In genomic region chr3:11602886-11603285, GRCh38 we compare ENCODE assay signal across 12 cellular contexts. TPM values are rescaled to one million over a fixed set of nuclear protein-coding genes. Genes with fewer than 3 reads are reported as not detected.
DNase-seq lines count a peak whose midpoint lies in the region; ATAC-seq and TF ChIP-seq lines count a peak whose summit lies in the region.
"Had no signal": no experiment of that assay in that cellular context is flagged by ENCODE, and none has a peak within 500 bp of the region (broad histone marks: within the 10 kb centered on the region; RNA-seq: fewer than 3 reads in every experiment).

No MANE protein-coding gene starts in this region.

- TF ChIP-seq POLR2A in gastroesophageal sphincter (IDR thresholded peaks at IDR 0.05), result no peak

- no peak for TF ChIP-seq CTCF in GM13977 (IDR thresholded peaks at IDR 0.05; ENCODE audit: extremely low read depth, insufficient read depth, missing control alignments)
- no peak for TF ChIP-seq CTCF in gastroesophageal sphincter (IDR thresholded peaks at IDR 0.05)
- no peak for TF ChIP-seq CTCF in smooth muscle cell (IDR thresholded peaks at IDR 0.05; ENCODE audit: borderline replicate concordance, insufficient read depth, poor library complexity, severe bottlenecking)

- peaks cover 78% of the 10 kb centered on the region for H3K79me2 ChIP-seq in smooth muscle cell (ENCODE audit: low read depth)

- DNase-seq in GM13977 (ENCODE audit: low spot score) (peak; percentile 52), SJSA1 (ENCODE audit: low read depth in 1 of 2, low spot score in 2 of 2) (no peak), smooth muscle cell (lab: John Stamatoyannopoulos, UW; ENCODE audit: unreplicated experiment) (no peak), globus pallidus (ENCODE audit: low spot score) (no peak)
- no peak for DNase-seq in activated CD4-positive, alpha-beta T cell treated with anti-CD3 and anti-CD28 coated beads for 4 hours
- DNase-seq: foreskin keratinocyte, WERI-Rb-1 had no signal

- no peaks in the 10 kb centered on the region for H3K27me3 ChIP-seq in SJSA1 (replicated peaks)
- H3K27me3 ChIP-seq in gastroesophageal sphincter, result no peaks in the 10 kb centered on the region
- H3K27me3 ChIP-seq in smooth muscle cell (ENCODE audit: low read depth), result no peaks in the 10 kb centered on the region
- H3K27me3 ChIP-seq: foreskin keratinocyte had no signal

- TF ChIP-seq EP300 in gastroesophageal sphincter (IDR thresholded peaks at IDR 0.05), result no peak

- peaks cover 11% of the 10 kb centered on the region for H4K20me1 ChIP-seq in smooth muscle cell (ENCODE audit: low read depth)

- H3K27ac ChIP-seq in SJSA1, result peak overlapping the region; percentile 86
- peak overlapping the region; percentile 86 to 93 (median 90) for H3K27ac ChIP-seq in gastroesophageal sphincter
- H3K27ac ChIP-seq in smooth muscle cell (ENCODE audit: low read depth), result peak overlapping the region; percentile 98
- H3K27ac ChIP-seq: foreskin keratinocyte, WERI-Rb-1 had no signal

- peak overlapping the region; percentile 89 for H3K9ac ChIP-seq in smooth muscle cell (ENCODE audit: low read depth)

- H3K9me3 ChIP-seq in SJSA1 (replicated peaks) (no peaks in the 10 kb centered on the region), gastroesophageal sphincter (no peaks in the 10 kb centered on the region), smooth muscle cell (replicated peaks; ENCODE audit: low read depth) (no peaks in the 10 kb centered on the region)

- H2AFZ ChIP-seq in smooth muscle cell (ENCODE audit: low read depth), result no peak overlapping the region

- H3F3A ChIP-seq in smooth muscle cell (ENCODE audit: low read depth), result peaks cover 44% of the 10 kb centered on the region

- H3K4me2 ChIP-seq in smooth muscle cell, result peak overlapping the region; percentile 67

- H3K4me3 ChIP-seq in SJSA1 (no peak overlapping the region), gastroesophageal sphincter (no peak overlapping the region), smooth muscle cell (no peak overlapping the region)

- WGBS in gastroesophageal sphincter (ENCODE audit: low coverage in 1 of 2), 2 donors, result 70 to 83% methylated on average over 3 of the region's 3 CpGs
- 91% methylated on average over 3 of the region's 3 CpGs for WGBS in smooth muscle cell (ENCODE audit: low lambda C conversion rate)

- in situ Hi-C loops in GM13977 (cut with MboI; ENCODE audit: low pct_unique_long_range_greater_than_20kb, low sequenced_read_pairs, unreplicated experiment), result no loop called here

- peaks cover 27% of the 10 kb centered on the region for H3K36me3 ChIP-seq in SJSA1
- peaks cover 0 to 4% of the 10 kb centered on the region in 2 donors for H3K36me3 ChIP-seq in gastroesophageal sphincter
- no peaks in the 10 kb centered on the region for H3K36me3 ChIP-seq in smooth muscle cell (ENCODE audit: low read depth)

- H3K4me1 ChIP-seq in SJSA1 (replicated peaks) (peaks cover 59% of the 10 kb centered on the region), gastroesophageal sphincter (peaks cover 32 to 96% (median 48%) of the 10 kb centered on the region in 3 donors), smooth muscle cell (ENCODE audit: low read depth) (peaks cover 57% of the 10 kb centered on the region)

- ATAC-seq in gastroesophageal sphincter (no peak), HG03175 (IDR thresholded peaks at IDR 0.05; ENCODE audit: unreplicated experiment) (no peak), GM19035 (IDR thresholded peaks at IDR 0.05; ENCODE audit: unreplicated experiment) (no peak)
- ATAC-seq: foreskin keratinocyte, HCT116, left lobe of liver had no signal

RNA-seq across cellular contexts. Expression of gene VGLL4, which starts 40.8 kb away (rescaled TPM):
- 14.7 and 26.9 TPM in 2 replicates for total RNA-seq in SJSA1 (2014; rRNA removed; shearing (Covaris generic))
- total RNA-seq in gastroesophageal sphincter (100 to 1,000 TPM in 1 of 4 donors, 10 to 100 TPM in 3; 53.4 to 128 (median 58.2) TPM), smooth muscle cell (109 and 149 TPM in 2 replicates)
- polyA plus RNA-seq in smooth muscle cell, result 64.3 and 72.0 TPM in 2 replicates
